Comparison of ENCODE assay signal across 14 cellular contexts in the genomic region with DNA sequence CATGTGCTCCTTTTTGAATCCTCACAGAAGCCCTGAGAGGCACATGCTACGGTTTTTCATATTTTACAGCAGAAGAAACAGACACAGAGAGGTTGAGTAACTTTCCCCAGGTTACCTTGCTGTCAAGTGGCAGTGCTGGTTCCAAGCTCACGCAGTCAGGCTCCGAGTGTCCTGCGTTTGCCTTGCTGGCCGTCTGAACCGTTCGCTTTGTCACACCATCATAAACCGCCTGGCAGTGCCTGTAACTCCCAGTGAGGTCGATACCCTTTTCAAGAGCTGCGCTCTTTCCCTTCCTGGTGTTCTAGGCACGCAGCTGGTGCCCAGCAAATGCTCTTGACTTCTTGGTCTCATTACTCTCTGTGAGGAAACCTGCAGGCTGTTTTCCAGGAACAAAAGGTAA. TPM values are rescaled to one million over a fixed set of nuclear protein-coding genes. Genes with fewer than 3 reads are reported as not detected.
"Had no signal": no experiment of that assay in that cellular context is flagged by ENCODE, and none has a peak within 500 bp of the region (broad histone marks: within the 10 kb centered on the region; RNA-seq: fewer than 3 reads in every experiment).

No MANE protein-coding gene starts in this region.

- H3K27ac Mint-ChIP-seq: type B pancreatic cell had no signal

- H3K4me1 Mint-ChIP-seq: naive thymus-derived CD4-positive, alpha-beta T cell had no signal

- DNase-seq: effector CD8-positive, alpha-beta T cell; heart left ventricle; hippocampal formation; kidney glomerular epithelial cell; mesendoderm; naive thymus-derived CD4-positive, alpha-beta T cell; posterior cingulate gyrus; small intestine; stimulated activated CD4-positive, alpha-beta T cell treated with anti-CD3 and anti-CD28 coated beads, Interleukin-12 subunit alpha, Interleukin-12 subunit beta, amount 100 ng/mL, for 4 hours; stimulated activated naive CD4-positive, alpha-beta T cell treated with Interleukin-2 at 50 U/mL for 16 hours had no signal

- H3K36me3 Mint-ChIP-seq: naive thymus-derived CD4-positive, alpha-beta T cell; type B pancreatic cell had no signal

- H3K4me1 ChIP-seq: heart left ventricle, right atrium auricular region had no signal

- H3K27me3 Mint-ChIP-seq: type B pancreatic cell had no signal

- H3K27ac ChIP-seq: coronary artery, heart left ventricle, right atrium auricular region had no signal

- H3K4me3 ChIP-seq: coronary artery, heart left ventricle, right atrium auricular region had no signal

- H3K4me3 Mint-ChIP-seq: naive thymus-derived CD4-positive, alpha-beta T cell; type B pancreatic cell had no signal

- H3K36me3 ChIP-seq: heart left ventricle, right atrium auricular region had no signal

- ATAC-seq: esophagus mucosa; heart left ventricle; naive thymus-derived CD4-positive, alpha-beta T cell had no signal

- H3K27me3 ChIP-seq: right atrium auricular region had no signal

- H3K9me3 Mint-ChIP-seq: type B pancreatic cell had no signal

- H3K9me3 ChIP-seq: right atrium auricular region had no signal

RNA-seq across cellular contexts. Expression of a gene that starts 31.3 kb away (rescaled TPM):
- polyA plus RNA-seq: naive thymus-derived CD4-positive, alpha-beta T cell had no signal
